Comparison of ENCODE assay signal across 8 cellular contexts in the genomic region with DNA sequence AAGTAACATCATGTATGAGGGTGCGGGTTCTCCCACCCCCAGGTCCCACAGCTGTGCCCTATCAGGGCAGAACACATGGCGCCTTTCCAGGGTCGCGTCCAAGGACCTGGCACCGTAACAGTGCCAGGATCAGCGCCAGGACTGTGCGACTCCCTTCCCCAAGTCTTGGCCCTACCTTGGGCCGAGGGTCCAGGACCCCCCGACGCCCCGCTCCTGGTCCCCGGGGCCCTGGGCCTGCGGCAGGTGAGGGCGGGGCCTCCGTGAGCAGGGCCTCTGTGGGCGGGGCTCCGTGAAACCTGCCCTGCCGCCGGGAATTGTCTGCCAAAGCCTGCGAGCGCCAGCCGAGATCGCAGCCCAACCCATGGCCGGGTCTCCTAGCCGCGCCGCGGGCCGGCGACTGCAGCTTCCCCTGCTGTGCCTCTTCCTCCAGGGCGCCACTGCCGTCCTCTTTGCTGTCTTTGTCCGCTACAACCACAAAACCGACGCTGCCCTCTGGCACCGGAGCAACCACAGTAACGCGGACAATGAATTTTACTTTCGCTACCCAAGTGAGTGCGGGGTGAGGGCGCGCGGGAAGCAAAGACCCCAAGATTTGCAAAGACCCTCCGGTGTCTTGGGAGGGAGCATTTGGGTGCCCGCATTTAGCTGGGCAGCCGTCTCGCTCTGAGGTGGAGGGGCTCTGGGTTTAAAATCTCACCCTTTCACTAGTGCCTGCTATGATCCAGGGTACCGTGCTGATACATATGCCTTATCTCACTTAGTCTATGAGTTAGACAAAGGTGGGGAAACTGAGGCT. TPM values are rescaled to one million over a fixed set of nuclear protein-coding genes. Genes with fewer than 3 reads are reported as not detected.
DNase-seq lines count a peak whose midpoint lies in the region; ATAC-seq and TF ChIP-seq lines count a peak whose summit lies in the region.

A gene with protein sequence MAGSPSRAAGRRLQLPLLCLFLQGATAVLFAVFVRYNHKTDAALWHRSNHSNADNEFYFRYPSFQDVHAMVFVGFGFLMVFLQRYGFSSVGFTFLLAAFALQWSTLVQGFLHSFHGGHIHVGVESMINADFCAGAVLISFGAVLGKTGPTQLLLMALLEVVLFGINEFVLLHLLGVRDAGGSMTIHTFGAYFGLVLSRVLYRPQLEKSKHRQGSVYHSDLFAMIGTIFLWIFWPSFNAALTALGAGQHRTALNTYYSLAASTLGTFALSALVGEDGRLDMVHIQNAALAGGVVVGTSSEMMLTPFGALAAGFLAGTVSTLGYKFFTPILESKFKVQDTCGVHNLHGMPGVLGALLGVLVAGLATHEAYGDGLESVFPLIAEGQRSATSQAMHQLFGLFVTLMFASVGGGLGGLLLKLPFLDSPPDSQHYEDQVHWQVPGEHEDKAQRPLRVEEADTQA (plus strand): TSS at position 323 of the 796 bp plus-strand sequence. CDS start 39 bp downstream, at position 362.

- peak within 1 kb of the TSS; percentile 29 for H3K4me3 ChIP-seq in AG04450 (ENCODE audit: low read depth, low read length)
- peak within 1 kb of the TSS; percentile 12 for H3K4me3 ChIP-seq in fibroblast of villous mesenchyme (ENCODE audit: low read depth, low read length)
- H3K4me3 ChIP-seq in ovary: peak within 1 kb of the TSS; percentile 36

- no peak for DNase-seq in AG04450 (ENCODE audit: low read depth, low spot score)
- DNase-seq in HFFc6: no peak
- DNase-seq in activated CD4-positive, alpha-beta T cell treated with anti-CD3 and anti-CD28 coated beads, Interleukin-2, amount 50 U/mL, for 4 hours: peak; percentile 6 to 14
- peak; percentile 20 for DNase-seq in fibroblast of villous mesenchyme (ENCODE audit: low read depth)
- DNase-seq in ovary: peak; percentile 61 to 75 (median 70)
- DNase-seq in NCI-H1930 (lab: John Stamatoyannopoulos, UW): no peak
- no peak for DNase-seq in stimulated activated CD8-positive, alpha-beta memory T cell treated with anti-CD3 and anti-CD28 coated beads, Interleukin-4, amount 100 ng/mL, for 48 hours

- intact Hi-C loops in ovary (cut with DNase I): no loop called here

- peak within 1 kb of the TSS; percentile 73 for H3K4me3 Mint-ChIP-seq in HFFc6

- TF ChIP-seq EP300 in ovary (IDR thresholded peaks at IDR 0.05): no peak

- no peaks in the 10 kb centered on the region; the same call in 1 of the 2 replicates for H3K9me3 Mint-ChIP-seq in HFFc6

- CTCF ChIA-PET in AG04450 (lab: Charles Lee): no interaction called here

- H3K27ac Mint-ChIP-seq in HFFc6: no peak within 1 kb of the TSS

- H3K9me3 ChIP-seq in AG04450 (ENCODE audit: control insufficient read depth, insufficient read depth, low read length) (no peaks in the 10 kb centered on the region; the same call in 1 of the 2 replicates), ovary (no peaks in the 10 kb centered on the region)

- H3K36me3 Mint-ChIP-seq in HFFc6 (ENCODE audit: low read depth): no peaks in the 10 kb centered on the region; the same call in 1 of the 2 replicates

- POLR2A ChIA-PET in AG04450 (lab: Yijun Ruan, JAX): no interaction called here

- WGBS in ovary, 3 donors: 4 to 11% (median 8%) methylated on average over 28 to 48 of the region's 48 CpGs

- H3K4me1 Mint-ChIP-seq in HFFc6 (ENCODE audit: low read depth): peaks cover 12% of the 10 kb centered on the region; the same call in 1 of the 2 replicates

- no peak for ATAC-seq in GM18502 (IDR thresholded peaks at IDR 0.05; ENCODE audit: poor library complexity, unreplicated experiment)

- H3K36me3 ChIP-seq in ovary: no peaks in the 10 kb centered on the region

- TF ChIP-seq CTCF in AG04450 (IDR thresholded peaks at IDR 0.05; ENCODE audit: low read depth, low read length): no peak
- no peak for TF ChIP-seq CTCF in HFFc6 (IDR thresholded peaks at IDR 0.05)
- no peak for TF ChIP-seq CTCF in fibroblast of villous mesenchyme (IDR thresholded peaks at IDR 0.05; ENCODE audit: insufficient read depth, low read depth, low read length)
- no peak for TF ChIP-seq CTCF in ovary (IDR thresholded peaks at IDR 0.05)

- H3K27ac ChIP-seq in AG04450 (ENCODE audit: low read depth, low read length) (no peak within 1 kb of the TSS), ovary (peak within 1 kb of the TSS in 1 of 2 donors; percentile 20)

- peaks cover 29% of the 10 kb centered on the region for H3K4me1 ChIP-seq in ovary (ENCODE audit: insufficient read depth)

- peaks cover 45% of the 10 kb centered on the region for H3K27me3 Mint-ChIP-seq in HFFc6 (ENCODE audit: insufficient read depth)

- TF ChIP-seq POLR2A in ovary (IDR thresholded peaks at IDR 0.05): no peak

- H3K27me3 ChIP-seq in AG04450 (ENCODE audit: control insufficient read depth, insufficient read depth, low read length) (peaks cover 56% of the 10 kb centered on the region), ovary (no peaks in the 10 kb centered on the region)

RNA-seq across cellular contexts. Expression of the gene that starts here (rescaled TPM):
- polyA plus RNA-seq in AG04450 (2011; rRNA removed) (not detected in 2 replicates), ovary (10 to 100 TPM in 1 of 2 donors, 1 to 10 TPM in 1; 2.5 to 19.5 TPM)
- not detected in 2 replicates for polyA minus RNA-seq in AG04450 (2011; rRNA and poly(A)+ RNA removed)
- total RNA-seq in HFFc6 (2021; fragmentation: NEBNext Ultra II Directional; extraction: Animal tissue kit (Norgen Biotek cat#: 25700)): not detected
- total RNA-seq in fibroblast of villous mesenchyme (not detected in 2 replicates), ovary (10 to 100 TPM in 4 of 7 donors, 1 to 10 TPM in 3; 2.3 to 27.4 (median 13.6) TPM)

Comparison
In these comparisons a context has a peak if more than half of its experiments do, and no peak if none do; other contexts are left out.
1. Peak in DNase-seq and H3K4me3 ChIP-seq in fibroblast of villous mesenchyme; RNA of the gene not detected or under 1 TPM.
2. DNase-seq: peak in activated CD4-positive, alpha-beta T cell treated with anti-CD3 and anti-CD28 coated beads, Interleukin-2, amount 50 U/mL, for 4 hours (2 of 2) and ovary (5 of 5); none in AG04450 (single experiment), HFFc6 (single experiment), NCI-H1930 (0 of 2) and stimulated activated CD8-positive, alpha-beta memory T cell treated with anti-CD3 and anti-CD28 coated beads, Interleukin-4, amount 100 ng/mL, for 48 hours (single experiment).
3. Peak in every context shown above with its lines, with median percentiles within 50 percentile points of each other: H3K4me3 ChIP-seq.